ENCODE assay signal across 9 cellular contexts in genomic region chr4:8010618-8011017, GRCh38.
A peak's percentile ranks its signal among the peaks of the same experiment; 100 is the strongest.
DNase-seq lines count a peak whose midpoint lies in the region; ATAC-seq and TF ChIP-seq lines count a peak whose summit lies in the region.
"Had no signal": no experiment of that assay in that cellular context is flagged by ENCODE, and none has a peak within 500 bp of the region (broad histone marks: within the 10 kb centered on the region; RNA-seq: fewer than 3 reads in every experiment).

No MANE protein-coding gene starts in this region.

- DNase-seq in Ammon's horn (ENCODE audit: low spot score) (peak; percentile 90), NCI-H1694 treated with DMSO at 0.1 percent for 48 hours (lab: John Stamatoyannopoulos, UW) (peak; percentile 66), anterior cingulate cortex (lab: John Stamatoyannopoulos, UW) (peak in 53 of 58 donors; percentile 10 to 92 (median 67)), lung (ENCODE audit: low spot score) (peak; percentile 42)
- DNase-seq in stimulated activated CD4-positive, alpha-beta T cell treated with anti-CD3 and anti-CD28 coated beads, Interleukin-1b, Interleukin-23, amount 100 ng/mL, for 48 hours: no peak
- DNase-seq in activated CD4-positive, alpha-beta T cell treated with anti-CD3 and anti-CD28 coated beads for 1 hour: no peak
- DNase-seq: AML-193 had no signal

- H3K36me3 ChIP-seq in lung (ENCODE audit: control insufficient read depth in 2 of 2, insufficient read depth in 2 of 2, low read length in 2 of 2): peaks cover 0 to 2% of the 10 kb centered on the region in 2 donors

- no peak for TF ChIP-seq CTCF in lung (IDR thresholded peaks at IDR 0.05; ENCODE audit: control extremely low read depth, extremely low read depth)

- 22 to 45% methylated on average over 12 of the region's 12 CpGs for WGBS in lung, 2 donors

- no peaks in the 10 kb centered on the region for H3K27me3 ChIP-seq in lung (ENCODE audit: control insufficient read depth, insufficient read depth)

- no peaks in the 10 kb centered on the region for H3K4me1 ChIP-seq in lung (ENCODE audit: control insufficient read depth in 2 of 2, insufficient read depth in 2 of 2, low read length in 2 of 2)

- no peak overlapping the region for H3K4me3 ChIP-seq in lung

- no peak for ATAC-seq in lung (ENCODE audit: insufficient read depth, low FRiP score)
- no peak for ATAC-seq in HG03565 (IDR thresholded peaks at IDR 0.05; ENCODE audit: unreplicated experiment)
- ATAC-seq in HG03520 (IDR thresholded peaks at IDR 0.05; ENCODE audit: unreplicated experiment): no peak

- no peaks in the 10 kb centered on the region for H3K9me3 ChIP-seq in lung (ENCODE audit: control insufficient read depth in 2 of 2, insufficient read depth in 1 of 2, low read length in 1 of 2)

- no peak overlapping the region for H3K27ac ChIP-seq in lung (ENCODE audit: low read depth in 1 of 2, low read length in 1 of 2)

Comparison
In these comparisons a context has a peak if more than half of its experiments do, and no peak if none do; other contexts are left out.
1. DNase-seq: peak in Ammon's horn (single experiment), NCI-H1694 treated with DMSO at 0.1 percent for 48 hours (single experiment), anterior cingulate cortex (53 of 58) and lung (single experiment); none in stimulated activated CD4-positive, alpha-beta T cell treated with anti-CD3 and anti-CD28 coated beads, Interleukin-1b, Interleukin-23, amount 100 ng/mL, for 48 hours (single experiment) and activated CD4-positive, alpha-beta T cell treated with anti-CD3 and anti-CD28 coated beads for 1 hour (single experiment).